In the genomic region with DNA sequence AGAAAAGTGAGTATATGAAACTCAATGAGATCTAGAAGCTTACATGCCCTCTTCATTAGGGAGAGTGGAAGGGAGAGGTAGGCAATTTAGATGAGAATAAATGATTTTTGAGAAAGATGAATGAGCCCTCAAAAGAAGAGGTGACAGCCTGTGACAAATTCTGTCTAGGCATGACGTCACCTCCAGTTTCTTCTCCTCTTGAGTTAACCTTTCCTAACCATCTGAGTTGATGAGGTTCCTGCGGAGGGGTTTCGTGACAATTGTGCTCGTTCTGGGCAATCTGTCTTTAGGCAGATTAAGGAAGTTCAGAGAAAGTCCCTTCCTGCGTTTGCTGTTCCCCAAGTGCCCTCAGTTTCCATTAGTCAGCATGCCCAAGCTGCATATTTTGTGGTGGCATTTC, we compare ENCODE assay signal across 18 cellular contexts.
"Had no signal": no experiment of that assay in that cellular context is flagged by ENCODE, and none has a peak within 500 bp of the region (broad histone marks: within the 10 kb centered on the region; RNA-seq: fewer than 3 reads in every experiment).

No MANE protein-coding gene starts in this region.

- H3K4me3 ChIP-seq: left ventricle myocardium inferior, sigmoid colon, testis, upper lobe of left lung had no signal

- H3K4me1 Mint-ChIP-seq: stimulated activated effector memory CD8-positive, alpha-beta T cell treated with anti-CD3 and anti-CD28 coated beads, Interleukin-12 subunit alpha, Interleukin-12 subunit beta, amount 100 ng/mL, for 72 hours had no signal

- DNase-seq: activated CD4-positive, alpha-beta T cell treated with anti-CD3 and anti-CD28 coated beads, Interleukin-2, amount 50 U/mL, for 4 hours; activated gamma-delta T cell treated with Interleukin-2 at 50 U/mL for 16 hours; activated T-cell treated with anti-CD3 and anti-CD28 coated beads for 4 hours; cerebellar nuclear complex; cortex of kidney; erythroblast; left ventricle myocardium inferior; mammary epithelial cell; midbrain; occipital lobe; posterior cingulate gyrus; sigmoid colon; stimulated activated CD4-positive, alpha-beta T cell treated with anti-CD3 and anti-CD28 coated beads, Interleukin-4, amount 100 ng/mL, for 24 hours; testis; upper lobe of left lung had no signal

- H3K4me1 ChIP-seq: left ventricle myocardium inferior, sigmoid colon, testis, upper lobe of left lung had no signal

- H3K36me3 ChIP-seq: left ventricle myocardium inferior, sigmoid colon, upper lobe of left lung had no signal

- H3K27me3 ChIP-seq: sigmoid colon, testis, upper lobe of left lung had no signal

- ATAC-seq: activated naive CD4-positive, alpha-beta T cell treated with anti-CD3 and anti-CD28 coated beads, Interleukin-2, amount 50 U/mL, for 72 hours; stimulated activated effector memory CD8-positive, alpha-beta T cell treated with anti-CD3 and anti-CD28 coated beads, Interleukin-12 subunit alpha, Interleukin-12 subunit beta, amount 100 ng/mL, for 72 hours had no signal

- H3K27ac Mint-ChIP-seq: activated naive CD4-positive, alpha-beta T cell treated with anti-CD3 and anti-CD28 coated beads, Interleukin-2, amount 50 U/mL, for 72 hours; activated T-helper 1 cell treated with anti-CD3 and anti-CD28 coated beads, Interleukin-12 subunit alpha, Interleukin-12 subunit beta, Interleukin-2, Interleukin-4 antibody, amounts not matched to agents 30 ng/mL and 10 ng/mL and 1 ng/mL, durations not matched to agents 14 hours and 24 hours and 36 hours; stimulated activated effector memory CD8-positive, alpha-beta T cell treated with anti-CD3 and anti-CD28 coated beads, Interleukin-12 subunit alpha, Interleukin-12 subunit beta, amount 100 ng/mL, for 72 hours had no signal

- H3K36me3 Mint-ChIP-seq: activated naive CD4-positive, alpha-beta T cell treated with anti-CD3 and anti-CD28 coated beads, Interleukin-2, amount 50 U/mL, for 72 hours; stimulated activated effector memory CD8-positive, alpha-beta T cell treated with anti-CD3 and anti-CD28 coated beads, Interleukin-12 subunit alpha, Interleukin-12 subunit beta, amount 100 ng/mL, for 72 hours had no signal

- H3K9me3 ChIP-seq: left ventricle myocardium inferior, sigmoid colon, testis, upper lobe of left lung had no signal

- H3K4me3 Mint-ChIP-seq: activated T-helper 1 cell treated with anti-CD3 and anti-CD28 coated beads, Interleukin-12 subunit alpha, Interleukin-12 subunit beta, Interleukin-2, Interleukin-4 antibody, amounts not matched to agents 30 ng/mL and 10 ng/mL and 1 ng/mL, durations not matched to agents 14 hours and 24 hours and 36 hours; stimulated activated effector memory CD8-positive, alpha-beta T cell treated with anti-CD3 and anti-CD28 coated beads, Interleukin-12 subunit alpha, Interleukin-12 subunit beta, amount 100 ng/mL, for 72 hours had no signal

- H3K27ac ChIP-seq: left ventricle myocardium inferior, sigmoid colon, testis, upper lobe of left lung had no signal
